ENCODE assay signal across 11 cellular contexts in genomic region chr15:60589253-60589652, GRCh38.
DNase-seq lines count a peak whose midpoint lies in the region; ATAC-seq and TF ChIP-seq lines count a peak whose summit lies in the region.
"Had no signal": no experiment of that assay in that cellular context is flagged by ENCODE, and none has a peak within 500 bp of the region (broad histone marks: within the 10 kb centered on the region; RNA-seq: fewer than 3 reads in every experiment).

No MANE protein-coding gene starts in this region.

- ATAC-seq in GM18867 (IDR thresholded peaks at IDR 0.05; ENCODE audit: unreplicated experiment): no peak

- peaks cover 26% of the 10 kb centered on the region for H3K27me3 Mint-ChIP-seq in activated T-helper 2 cell treated with anti-CD3 and anti-CD28 coated beads, Interferon-gamma antibody, Interleukin-2, Interleukin-4, amounts not matched to agents 10 μg/mL and 5 μg/mL and 100 μg/mL, durations not matched to agents 14 hours and 24 hours and 36 hours (ENCODE audit: low read depth)

- no peak for TF ChIP-seq CTCF in testis (IDR thresholded peaks at IDR 0.05)

- peaks cover 55% of the 10 kb centered on the region for H3K4me1 Mint-ChIP-seq in activated T-helper 2 cell treated with anti-CD3 and anti-CD28 coated beads, Interferon-gamma antibody, Interleukin-2, Interleukin-4, amounts not matched to agents 10 μg/mL and 5 μg/mL and 100 μg/mL, durations not matched to agents 14 hours and 24 hours and 36 hours (ENCODE audit: low read depth)

- no peak overlapping the region for H3K27ac Mint-ChIP-seq in activated T-helper 2 cell treated with anti-CD3 and anti-CD28 coated beads, Interferon-gamma antibody, Interleukin-2, Interleukin-4, amounts not matched to agents 10 μg/mL and 5 μg/mL and 100 μg/mL, durations not matched to agents 14 hours and 24 hours and 36 hours

- H3K4me3 ChIP-seq in testis: peak overlapping the region in 1 of 2 donors; percentile 89

- H3K27ac ChIP-seq in testis: peak overlapping the region in 1 of 2 donors; percentile 45
- H3K27ac ChIP-seq: left ventricle myocardium inferior had no signal

- H3K36me3 Mint-ChIP-seq in activated T-helper 2 cell treated with anti-CD3 and anti-CD28 coated beads, Interferon-gamma antibody, Interleukin-2, Interleukin-4, amounts not matched to agents 10 μg/mL and 5 μg/mL and 100 μg/mL, durations not matched to agents 14 hours and 24 hours and 36 hours (ENCODE audit: low read depth): peaks cover 15% of the 10 kb centered on the region

- intact Hi-C loops in activated T-helper 2 cell treated with anti-CD3 and anti-CD28 coated beads, Interferon-gamma antibody, Interleukin-2, Interleukin-4, amounts not matched to agents 10 μg/mL and 5 μg/mL and 100 μg/mL, durations not matched to agents 14 hours and 24 hours and 36 hours (cut with micrococcal nuclease): loop anchor here (10.0 kb wide), 1 partner anchor 1246 kb away; no protein-coding TSS in a partner anchor
- intact Hi-C loops in testis (cut with DNase I; ENCODE audit: low total_unique reads): loop anchor here (10.0 kb wide), 1 partner anchor 326 kb away; no protein-coding TSS in a partner anchor

- WGBS in testis, 2 donors: 51 to 58% methylated on average over 8 of the region's 8 CpGs

- no peaks in the 10 kb centered on the region for H3K36me3 ChIP-seq in testis (ENCODE audit: low read depth, missing control alignments)
- H3K36me3 ChIP-seq: left ventricle myocardium inferior had no signal

- DNase-seq in activated CD8-positive, alpha-beta memory T cell treated with anti-CD3 and anti-CD28 coated beads, Interleukin-2, amount 50 U/mL, for 4 hours: peak; percentile 41
- no peak for DNase-seq in activated CD8-positive, alpha-beta memory T cell treated with anti-CD3 and anti-CD28 coated beads for 24 hours
- DNase-seq in activated T-helper 2 cell treated with anti-CD3 and anti-CD28 coated beads, Interferon-gamma antibody, Interleukin-2, Interleukin-4, amounts not matched to agents 10 μg/mL and 5 μg/mL and 100 μg/mL, durations not matched to agents 14 hours and 24 hours and 36 hours (ENCODE audit: low spot score): no peak
- DNase-seq in left kidney (ENCODE audit: low read depth, low spot score) (peak; percentile 24), testis (peak; percentile 65), NCI-H1436 (lab: John Stamatoyannopoulos, UW) (no peak), mesenteric fat pad (ENCODE audit: low spot score) (no peak)
- DNase-seq: ACHN, GOT3, left ventricle myocardium inferior had no signal

- H3K9me3 ChIP-seq in testis: no peaks in the 10 kb centered on the region
- H3K9me3 ChIP-seq: left ventricle myocardium inferior had no signal

- TF ChIP-seq POLR2A in testis (IDR thresholded peaks at IDR 0.05): no peak

- peaks cover 19% of the 10 kb centered on the region for H3K4me1 ChIP-seq in testis

- peak overlapping the region; percentile 78 for H3K4me3 Mint-ChIP-seq in activated T-helper 2 cell treated with anti-CD3 and anti-CD28 coated beads, Interferon-gamma antibody, Interleukin-2, Interleukin-4, amounts not matched to agents 10 μg/mL and 5 μg/mL and 100 μg/mL, durations not matched to agents 14 hours and 24 hours and 36 hours (ENCODE audit: low read depth)

- no peaks in the 10 kb centered on the region for H3K27me3 ChIP-seq in testis

- H3K9me3 Mint-ChIP-seq in activated T-helper 2 cell treated with anti-CD3 and anti-CD28 coated beads, Interferon-gamma antibody, Interleukin-2, Interleukin-4, amounts not matched to agents 10 μg/mL and 5 μg/mL and 100 μg/mL, durations not matched to agents 14 hours and 24 hours and 36 hours: no peaks in the 10 kb centered on the region

Comparison
In these comparisons a context has a peak if more than half of its experiments do, and no peak if none do; other contexts are left out.
1. DNase-seq: peak in activated CD8-positive, alpha-beta memory T cell treated with anti-CD3 and anti-CD28 coated beads, Interleukin-2, amount 50 U/mL, for 4 hours (single experiment), left kidney (single experiment) and testis (single experiment); none in activated CD8-positive, alpha-beta memory T cell treated with anti-CD3 and anti-CD28 coated beads for 24 hours (single experiment), activated T-helper 2 cell treated with anti-CD3 and anti-CD28 coated beads, Interferon-gamma antibody, Interleukin-2, Interleukin-4, amounts not matched to agents 10 μg/mL and 5 μg/mL and 100 μg/mL, durations not matched to agents 14 hours and 24 hours and 36 hours (single experiment), NCI-H1436 (single experiment) and mesenteric fat pad (single experiment).